ENCODE assay signal across 8 cellular contexts in the genomic region with DNA sequence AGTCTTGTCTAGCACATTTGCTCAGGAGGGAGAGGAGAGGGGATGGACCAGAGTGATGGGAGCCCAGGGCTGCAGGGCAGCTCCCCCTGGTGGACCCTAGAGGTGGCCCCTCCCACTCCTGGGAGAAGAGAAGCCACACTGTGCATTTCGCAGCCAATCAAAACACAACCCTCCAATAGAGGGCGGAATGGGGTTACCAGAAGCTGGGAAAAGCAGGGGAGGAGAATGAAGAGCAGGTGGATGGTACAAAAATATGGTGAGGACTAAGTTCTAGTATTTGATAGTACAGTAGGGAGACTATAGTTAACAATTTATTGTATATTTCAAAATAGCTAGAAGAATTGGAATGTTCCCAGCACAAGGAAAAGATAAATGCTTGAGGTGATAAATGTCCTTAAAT. TPM values are rescaled to one million over a fixed set of nuclear protein-coding genes. Genes with fewer than 3 reads are reported as not detected.
DNase-seq lines count a peak whose midpoint lies in the region; TF ChIP-seq lines count a peak whose summit lies in the region.

No MANE protein-coding gene starts in this region.

- H3K4me3 ChIP-seq in astrocyte of the spinal cord (ENCODE audit: low read depth, low read length): no peak overlapping the region
- H3K4me3 ChIP-seq in skeletal muscle cell (ENCODE audit: low read depth, low read length): no peak overlapping the region

- peak; percentile 94 for TF ChIP-seq CTCF in astrocyte of the spinal cord (IDR thresholded peaks at IDR 0.05; ENCODE audit: low read depth, low read length)

- in situ Hi-C loops in astrocyte of the spinal cord (cut with HindIII; ENCODE audit: low sequenced_read_pairs): no loop called here

- DNase-seq in DMS53 (lab: John Stamatoyannopoulos, UW): peak; percentile 81
- DNase-seq in H4 (ENCODE audit: low spot score): peak; percentile 74
- peak; percentile 8 for DNase-seq in NCI-H128 (lab: John Stamatoyannopoulos, UW; ENCODE audit: unreplicated experiment)
- DNase-seq in SW480 (ENCODE audit: low spot score): peak; percentile 73
- DNase-seq in astrocyte of the spinal cord (ENCODE audit: low read depth, low spot score): peak; percentile 78
- peak; percentile 84 to 88 for DNase-seq in hippocampal formation (lab: John Stamatoyannopoulos, UW)
- peak; percentile 41 for DNase-seq in skeletal muscle cell (ENCODE audit: low read depth)
- no peak for DNase-seq in cerebellar nuclear complex (lab: John Stamatoyannopoulos, UW)

RNA-seq across cellular contexts. Expression of a gene that starts 23.6 kb away (rescaled TPM):
- total RNA-seq in H4 (2014; rRNA removed; shearing (Covaris generic)): 2.2 and 3.3 TPM in 2 replicates

RNA-seq across cellular contexts. Expression of a gene that starts 27.8 kb away (rescaled TPM):
- 7.7 and 9.3 TPM in 2 replicates for total RNA-seq in H4 (2014; rRNA removed; shearing (Covaris generic))

RNA-seq across cellular contexts. Expression of a gene that starts 41.3 kb away (rescaled TPM):
- total RNA-seq in H4 (2014; rRNA removed; shearing (Covaris generic)): not detected in 2 replicates

Comparison
In these comparisons a context has a peak if more than half of its experiments do, and no peak if none do; other contexts are left out.
1. DNase-seq: peak in DMS53 (single experiment), H4 (single experiment), NCI-H128 (single experiment), SW480 (single experiment), astrocyte of the spinal cord (single experiment), hippocampal formation (2 of 2) and skeletal muscle cell (single experiment); none in cerebellar nuclear complex (0 of 2).